Comparison of ENCODE assay signal across 18 cellular contexts in the genomic region with DNA sequence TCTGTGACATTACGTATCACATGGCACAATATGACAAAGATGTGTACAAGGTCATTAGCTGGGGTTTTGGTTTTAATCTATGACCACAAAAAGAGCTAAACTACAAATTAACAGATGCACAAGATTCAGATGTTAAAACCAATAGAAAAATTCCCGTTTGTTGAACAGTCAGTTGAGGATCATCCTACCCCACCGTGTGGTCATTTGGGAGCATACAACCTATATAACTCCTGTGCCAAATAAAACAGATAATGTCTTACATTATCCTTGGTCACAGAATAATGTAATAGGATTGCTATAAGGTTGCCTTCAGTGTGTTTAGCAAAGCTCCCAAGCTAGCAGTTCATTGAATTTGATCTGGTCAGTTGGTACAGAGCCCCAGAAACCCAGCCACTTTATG. TPM values are rescaled to one million over a fixed set of nuclear protein-coding genes. Genes with fewer than 3 reads are reported as not detected.
A peak's percentile ranks its signal among the peaks of the same experiment; 100 is the strongest.
DNase-seq lines count a peak whose midpoint lies in the region; ATAC-seq and TF ChIP-seq lines count a peak whose summit lies in the region.
"Had no signal": no experiment of that assay in that cellular context is flagged by ENCODE, and none has a peak within 500 bp of the region (broad histone marks: within the 10 kb centered on the region; RNA-seq: fewer than 3 reads in every experiment).

No MANE protein-coding gene starts in this region.

- no peaks in the 10 kb centered on the region for H3F3A ChIP-seq in PC-3 (ENCODE audit: low read length, unreplicated experiment)

- no peak overlapping the region for H2AFZ ChIP-seq in HCT116 (ENCODE audit: low read depth, low read length, poor library complexity, severe bottlenecking)
- no peak overlapping the region for H2AFZ ChIP-seq in PC-3 (ENCODE audit: low read length)

- DNase-seq in AG09309 (ENCODE audit: low read depth) (no peak), HCT116 (ENCODE audit: low read depth, low spot score) (peak; percentile 16), PC-3 (peak; percentile 38), endodermal cell (no peak), colonic mucosa (no peak)
- no peak for DNase-seq in activated effector memory CD4-positive, alpha-beta T cell treated with Interleukin-2 at 50 U/mL for 16 hours
- DNase-seq in activated naive CD8-positive, alpha-beta T cell treated with anti-CD3 and anti-CD28 coated beads, Interleukin-2, amount 50 U/mL, for 24 hours: no peak
- DNase-seq: activated gamma-delta T cell; CD4-positive, CD25-positive, alpha-beta regulatory T cell; effector CD4-positive, alpha-beta T cell; gastrocnemius medialis; NCI-H146; NCI-H774; nephron progenitor cell; retina; thyroid gland had no signal

- no peak overlapping the region for H3K27ac Mint-ChIP-seq in endodermal cell
- no peak overlapping the region for H3K27ac Mint-ChIP-seq in activated T-helper 17 cell treated with anti-CD3 and anti-CD28 coated beads, Interleukin-2, amount 50 U/mL, for 72 hours
- H3K27ac Mint-ChIP-seq in activated naive CD8-positive, alpha-beta T cell treated with anti-CD3 and anti-CD28 coated beads, Interleukin-2, amount 50 U/mL, for 24 hours: no peak overlapping the region
- H3K27ac Mint-ChIP-seq: CD4-positive, CD25-positive, alpha-beta regulatory T cell; nephron progenitor cell had no signal

- H4K20me1 ChIP-seq in HCT116 (ENCODE audit: insufficient read depth) (no peaks in the 10 kb centered on the region), PC-3 (ENCODE audit: low read length) (no peaks in the 10 kb centered on the region)

- peak; percentile 46 for TF ChIP-seq RAD21 in HCT116 (IDR thresholded peaks at IDR 0.05; ENCODE audit: low read depth)

- H3K36me3 Mint-ChIP-seq in endodermal cell (ENCODE audit: low read depth): no peaks in the 10 kb centered on the region
- H3K36me3 Mint-ChIP-seq in activated T-helper 17 cell treated with anti-CD3 and anti-CD28 coated beads, Interleukin-2, amount 50 U/mL, for 72 hours (ENCODE audit: low read depth): no peaks in the 10 kb centered on the region
- no peaks in the 10 kb centered on the region for H3K36me3 Mint-ChIP-seq in activated naive CD8-positive, alpha-beta T cell treated with anti-CD3 and anti-CD28 coated beads, Interleukin-2, amount 50 U/mL, for 24 hours (ENCODE audit: low read depth)
- H3K36me3 Mint-ChIP-seq: CD4-positive, CD25-positive, alpha-beta regulatory T cell had no signal

- H3K9ac ChIP-seq in HCT116 (ENCODE audit: low read length) (no peak overlapping the region), PC-3 (ENCODE audit: low read length) (no peak overlapping the region), endodermal cell (ENCODE audit: extremely low read depth, low read length, poor library complexity, severe bottlenecking) (no peak overlapping the region), colonic mucosa (ENCODE audit: low read depth in 2 of 2, low read length in 2 of 2) (no peak overlapping the region)

- H3K4me1 Mint-ChIP-seq in endodermal cell: no peaks in the 10 kb centered on the region
- H3K4me1 Mint-ChIP-seq in activated T-helper 17 cell treated with anti-CD3 and anti-CD28 coated beads, Interleukin-2, amount 50 U/mL, for 72 hours: no peaks in the 10 kb centered on the region
- H3K4me1 Mint-ChIP-seq in activated naive CD8-positive, alpha-beta T cell treated with anti-CD3 and anti-CD28 coated beads, Interleukin-2, amount 50 U/mL, for 24 hours: no peaks in the 10 kb centered on the region
- H3K4me1 Mint-ChIP-seq: CD4-positive, CD25-positive, alpha-beta regulatory T cell; nephron progenitor cell had no signal

- H3K79me2 ChIP-seq in HCT116 (ENCODE audit: insufficient read depth, low read length) (no peaks in the 10 kb centered on the region), PC-3 (ENCODE audit: low read length) (no peaks in the 10 kb centered on the region)

- peak; percentile 35 for TF ChIP-seq CTCF in AG09309 (IDR thresholded peaks at IDR 0.05; ENCODE audit: control insufficient read depth, insufficient read depth, low read depth, low read length, missing control alignments)
- TF ChIP-seq CTCF in HCT116 (IDR thresholded peaks at IDR 0.05 in 2 of 3, conservative IDR thresholded peaks at IDR 0.05 in 1 of 3; ENCODE audit: borderline replicate concordance in 1 of 3, insufficient read depth in 1 of 3, low read depth in 2 of 3, low read length in 2 of 3): peak; percentile 22 to 47 (median 39); a peak in 4 of 6 replicates
- TF ChIP-seq CTCF in PC-3 (conservative IDR thresholded peaks at IDR 0.05; ENCODE audit: low read depth, low read length): peak; percentile 52
- TF ChIP-seq CTCF in endodermal cell (conservative IDR thresholded peaks at IDR 0.05): peak; percentile 26
- TF ChIP-seq CTCF in colonic mucosa (IDR thresholded peaks at IDR 0.05): no peak

- H3K9me2 ChIP-seq in HCT116 (ENCODE audit: insufficient read depth): no peaks in the 10 kb centered on the region
- no peaks in the 10 kb centered on the region for H3K9me2 ChIP-seq in PC-3 (replicated peaks; ENCODE audit: low read length)

- peaks cover 2% of the 10 kb centered on the region for H3K27me3 Mint-ChIP-seq in endodermal cell (ENCODE audit: insufficient read depth)
- H3K27me3 Mint-ChIP-seq in activated T-helper 17 cell treated with anti-CD3 and anti-CD28 coated beads, Interleukin-2, amount 50 U/mL, for 72 hours: peaks cover 16% of the 10 kb centered on the region
- peaks cover 3% of the 10 kb centered on the region for H3K27me3 Mint-ChIP-seq in activated naive CD8-positive, alpha-beta T cell treated with anti-CD3 and anti-CD28 coated beads, Interleukin-2, amount 50 U/mL, for 24 hours

- intact Hi-C loops in HCT116 (cut with micrococcal nuclease) (loop anchor here (1.0 to 10.0 kb wide), 2 partner anchors 171 to 740 kb away; no protein-coding TSS in a partner anchor), PC-3 (cut with micrococcal nuclease) (loop anchor here (2.0 to 10.0 kb wide), 2 partner anchors 321 to 739 kb away; no protein-coding TSS in a partner anchor), colonic mucosa (cut with DNase I) (no loop called here)

- no peak overlapping the region for H3K27ac ChIP-seq in HCT116 (ENCODE audit: low read depth, low read length)
- H3K27ac ChIP-seq in PC-3 (ENCODE audit: low read length): no peak overlapping the region
- no peak overlapping the region for H3K27ac ChIP-seq in endodermal cell (ENCODE audit: low read depth, low read length)
- H3K27ac ChIP-seq in colonic mucosa: no peak overlapping the region
- H3K27ac ChIP-seq: gastrocnemius medialis, SJSA1, thyroid gland had no signal

- no peaks in the 10 kb centered on the region for H3K36me3 ChIP-seq in HCT116 (ENCODE audit: control insufficient read depth in 1 of 2, insufficient read depth in 2 of 2, low read length in 2 of 2)
- no peaks in the 10 kb centered on the region for H3K36me3 ChIP-seq in PC-3 (ENCODE audit: low read depth, low read length)
- no peaks in the 10 kb centered on the region for H3K36me3 ChIP-seq in endodermal cell (ENCODE audit: control insufficient read depth, insufficient read depth, low read length)
- no peaks in the 10 kb centered on the region for H3K36me3 ChIP-seq in colonic mucosa
- H3K36me3 ChIP-seq: gastrocnemius medialis, SJSA1, thyroid gland had no signal

- ATAC-seq in HCT116 (peak; percentile 75), PC-3 (peak; percentile 62)
- ATAC-seq in activated T-helper 17 cell treated with anti-CD3 and anti-CD28 coated beads, Interleukin-2, amount 50 U/mL, for 72 hours (replicated peaks): no peak
- no peak for ATAC-seq in activated naive CD8-positive, alpha-beta T cell treated with anti-CD3 and anti-CD28 coated beads, Interleukin-2, amount 50 U/mL, for 24 hours
- ATAC-seq: gastrocnemius medialis had no signal

- H3K9me3 ChIP-seq in HCT116 (ENCODE audit: control insufficient read depth in 1 of 2, insufficient read depth in 1 of 2, low read depth in 1 of 2, low read length in 2 of 2) (no peaks in the 10 kb centered on the region), PC-3 (ENCODE audit: low read length) (no peaks in the 10 kb centered on the region), endodermal cell (ENCODE audit: control insufficient read depth, low read length) (no peaks in the 10 kb centered on the region), colonic mucosa (no peaks in the 10 kb centered on the region)
- H3K9me3 ChIP-seq: gastrocnemius medialis, SJSA1, thyroid gland had no signal

- POLR2A ChIA-PET in HCT116 (lab: Charles Lee): no interaction called here
- POLR2A ChIA-PET in PC-3 (lab: Charles Lee; ENCODE audit: unreplicated experiment): no interaction called here

- CTCF ChIA-PET in HCT116 (lab: Charles Lee): interaction anchor here (1.0 to 3.0 kb wide), 4 partner anchors 8 to 739 kb away, joined by 5 to 9 read pairs (median 8); no protein-coding TSS in a partner anchor
- CTCF ChIA-PET in PC-3 (lab: Charles Lee): interaction anchor here (0.6 kb wide), 1 partner anchor 29 kb away, joined by 3 read pairs; no protein-coding TSS in a partner anchor

- H3K4me2 ChIP-seq in HCT116 (ENCODE audit: low read length) (no peak overlapping the region), PC-3 (ENCODE audit: low read length) (no peak overlapping the region)

- H3K9me3 Mint-ChIP-seq in endodermal cell: peaks cover 22% of the 10 kb centered on the region
- H3K9me3 Mint-ChIP-seq in activated T-helper 17 cell treated with anti-CD3 and anti-CD28 coated beads, Interleukin-2, amount 50 U/mL, for 72 hours: no peaks in the 10 kb centered on the region
- no peaks in the 10 kb centered on the region for H3K9me3 Mint-ChIP-seq in activated naive CD8-positive, alpha-beta T cell treated with anti-CD3 and anti-CD28 coated beads, Interleukin-2, amount 50 U/mL, for 24 hours

- 100% methylated on average over 1 to 3 of the region's 3 CpGs for WGBS in endodermal cell (ENCODE audit: insufficient coverage in 1 of 2, insufficient read length in 1 of 2), 2 experiments

- no peak for TF ChIP-seq POLR2A in HCT116 (IDR thresholded peaks at IDR 0.05; ENCODE audit: borderline replicate concordance, extremely low read depth, insufficient read depth, insufficient read length)

- H3K4me3 ChIP-seq in AG09309 (ENCODE audit: control insufficient read depth, low read depth, low read length) (no peak overlapping the region), HCT116 (replicated peaks in 1 of 2; ENCODE audit: low read depth in 1 of 2, low read length in 2 of 2) (no peak overlapping the region), PC-3 (ENCODE audit: low read length) (no peak overlapping the region), endodermal cell (ENCODE audit: low read length) (no peak overlapping the region), colonic mucosa (no peak overlapping the region)
- H3K4me3 ChIP-seq: gastrocnemius medialis, SJSA1, thyroid gland had no signal

- no peaks in the 10 kb centered on the region for H3K27me3 ChIP-seq in HCT116 (ENCODE audit: insufficient read depth, low read length)
- H3K27me3 ChIP-seq in PC-3 (ENCODE audit: low read length): peaks cover 6% of the 10 kb centered on the region; the same call in 1 of the 2 replicates
- peaks cover 8% of the 10 kb centered on the region for H3K27me3 ChIP-seq in endodermal cell (ENCODE audit: control insufficient read depth, insufficient read depth, low read length, poor library complexity, severe bottlenecking)
- no peaks in the 10 kb centered on the region for H3K27me3 ChIP-seq in colonic mucosa
- H3K27me3 ChIP-seq: SJSA1, thyroid gland had no signal

- BruUV-seq in HCT116 (replicated peaks; lab: Mats Ljungman, UMichigan): no TSS peak
- no TSS peak for BruUV-seq in PC-3 (replicated peaks; lab: Mats Ljungman, UMichigan)

- RAD21 ChIA-PET in HCT116 (lab: Charles Lee; ENCODE audit: low non-redundant PET in 1 of 2, low total read pairs in 2 of 2, uncharacterized antibody in 2 of 2, unreplicated experiment in 2 of 2): no interaction called here

- H3K4me3 Mint-ChIP-seq in endodermal cell: no peak overlapping the region
- no peak overlapping the region for H3K4me3 Mint-ChIP-seq in activated T-helper 17 cell treated with anti-CD3 and anti-CD28 coated beads, Interleukin-2, amount 50 U/mL, for 72 hours
- H3K4me3 Mint-ChIP-seq in activated naive CD8-positive, alpha-beta T cell treated with anti-CD3 and anti-CD28 coated beads, Interleukin-2, amount 50 U/mL, for 24 hours: no peak overlapping the region
- H3K4me3 Mint-ChIP-seq: CD4-positive, CD25-positive, alpha-beta regulatory T cell; nephron progenitor cell had no signal

- H3K4me1 ChIP-seq in HCT116 (ENCODE audit: control insufficient read depth in 1 of 2, insufficient read depth in 2 of 2, low read length in 2 of 2) (no peaks in the 10 kb centered on the region), PC-3 (ENCODE audit: insufficient read depth, low read length) (no peaks in the 10 kb centered on the region), endodermal cell (ENCODE audit: control insufficient read depth, insufficient read depth, low read length) (no peaks in the 10 kb centered on the region), colonic mucosa (no peaks in the 10 kb centered on the region)
- H3K4me1 ChIP-seq: gastrocnemius medialis, SJSA1, thyroid gland had no signal

RNA-seq across cellular contexts. Expression of gene ASNS, which starts 28.2 kb away (rescaled TPM):
- total RNA-seq in HCT116 (2021; ENCODE audit: unreplicated experiment) (282 TPM), PC-3 (2014; rRNA removed) (14.9 and 19.5 TPM in 2 replicates), endodermal cell (10 to 100 TPM; 23.5 to 34.4 TPM), colonic mucosa (10 to 100 TPM; 16.0 to 48.3 TPM)
- 476 and 506 TPM in 2 replicates for polyA plus RNA-seq in HCT116 (2012)
- polyA plus RNA-seq in endodermal cell (2013, experiment 1 of 2): 115 TPM
- 57.6 TPM for polyA plus RNA-seq in endodermal cell (2013, experiment 2 of 2)
- 10 to 100 TPM; 61.5 to 88.5 TPM for total RNA-seq in activated T-helper 17 cell treated with anti-CD3 and anti-CD28 coated beads, Interleukin-2, amount 50 U/mL, for 72 hours

Comparison
In these comparisons a context has a peak if more than half of its experiments do, and no peak if none do; other contexts are left out.
1. DNase-seq: peak in HCT116 (single experiment) and PC-3 (single experiment); none in AG09309 (single experiment), endodermal cell (single experiment), colonic mucosa (single experiment), activated effector memory CD4-positive, alpha-beta T cell treated with Interleukin-2 at 50 U/mL for 16 hours (single experiment) and activated naive CD8-positive, alpha-beta T cell treated with anti-CD3 and anti-CD28 coated beads, Interleukin-2, amount 50 U/mL, for 24 hours (single experiment).
2. ATAC-seq: peak in HCT116 (single experiment) and PC-3 (single experiment); none in activated T-helper 17 cell treated with anti-CD3 and anti-CD28 coated beads, Interleukin-2, amount 50 U/mL, for 72 hours (single experiment) and activated naive CD8-positive, alpha-beta T cell treated with anti-CD3 and anti-CD28 coated beads, Interleukin-2, amount 50 U/mL, for 24 hours (single experiment).